26 cellular contexts compared by ENCODE assay signal in genomic region chr3:133515127-133515526, GRCh38.
"Had no signal": no experiment of that assay in that cellular context is flagged by ENCODE, and none has a peak within 500 bp of the region (broad histone marks: within the 10 kb centered on the region; RNA-seq: fewer than 3 reads in every experiment).

No MANE protein-coding gene starts in this region.

- H3K4me3 Mint-ChIP-seq: activated naive CD8-positive, alpha-beta T cell; activated T-helper 1 cell treated with anti-CD3 and anti-CD28 coated beads, Interleukin-12 subunit alpha, Interleukin-12 subunit beta, Interleukin-2, Interleukin-4 antibody, amounts not matched to agents 30 ng/mL and 10 ng/mL and 1 ng/mL, durations not matched to agents 14 hours and 24 hours and 36 hours; central memory CD8-positive, alpha-beta T cell had no signal

- H3K9ac ChIP-seq: SK-N-SH had no signal

- H3K27me3 ChIP-seq: breast epithelium, MG63, SJCRH30 had no signal

- H3K9me3 Mint-ChIP-seq: activated T-helper 1 cell treated with anti-CD3 and anti-CD28 coated beads, Interleukin-12 subunit alpha, Interleukin-12 subunit beta, Interleukin-2, Interleukin-4 antibody, amounts not matched to agents 30 ng/mL and 10 ng/mL and 1 ng/mL, durations not matched to agents 14 hours and 24 hours and 36 hours; central memory CD8-positive, alpha-beta T cell had no signal

- H3K27me3 Mint-ChIP-seq: activated naive CD8-positive, alpha-beta T cell; central memory CD8-positive, alpha-beta T cell had no signal

- H3K9me3 ChIP-seq: breast epithelium, MG63, SJCRH30, SK-N-SH had no signal

- DNase-seq: activated CD4-positive, alpha-beta T cell treated with anti-CD3 and anti-CD28 coated beads for 4 hours; activated CD8-positive, alpha-beta memory T cell treated with anti-CD3 and anti-CD28 coated beads, Interleukin-2, amount 50 U/mL, for 4 hours; activated effector memory CD4-positive, alpha-beta T cell treated with Interleukin-2 at 50 U/mL for 16 hours; activated naive CD4-positive, alpha-beta T cell; aorta; MG63; MV-4-11; NCI-H1092 treated with DMSO at 0.1 percent for 48 hours; NCI-H1417 treated with DMSO at 0.1 percent for 48 hours; NCI-H1694; NCI-H2029; NCI-H2107; NCI-H2171 treated with DMSO at 0.1 percent for 48 hours; NCI-H345; NCI-H510A; NCI-H82; Right ventricle myocardium superior; SJCRH30; SK-N-SH; T-helper 1 cell; WERI-Rb-1 had no signal

- H3K27ac Mint-ChIP-seq: activated naive CD8-positive, alpha-beta T cell; activated T-helper 1 cell treated with anti-CD3 and anti-CD28 coated beads, Interleukin-12 subunit alpha, Interleukin-12 subunit beta, Interleukin-2, Interleukin-4 antibody, amounts not matched to agents 30 ng/mL and 10 ng/mL and 1 ng/mL, durations not matched to agents 14 hours and 24 hours and 36 hours had no signal

- H3K36me3 Mint-ChIP-seq: activated naive CD8-positive, alpha-beta T cell had no signal

- H3K4me3 ChIP-seq: breast epithelium, MG63, SJCRH30 had no signal

- H3K4me1 ChIP-seq: breast epithelium, SJCRH30 had no signal

- H3K4me2 ChIP-seq: SK-N-SH had no signal

- H3K36me3 ChIP-seq: breast epithelium, MG63, SJCRH30, WERI-Rb-1 had no signal

- H3K4me1 Mint-ChIP-seq: central memory CD8-positive, alpha-beta T cell had no signal

- H3K27ac ChIP-seq: breast epithelium, RWPE1, SJCRH30, WERI-Rb-1 had no signal
